Comparison of ENCODE assay signal across 26 cellular contexts in genomic region chr2:23256643-23257042, GRCh38.
"Had no signal": no experiment of that assay in that cellular context is flagged by ENCODE, and none has a peak within 500 bp of the region (broad histone marks: within the 10 kb centered on the region; RNA-seq: fewer than 3 reads in every experiment).

No MANE protein-coding gene starts in this region.

- H3K27me3 ChIP-seq: colonic mucosa, esophagus muscularis mucosa, esophagus squamous epithelium, foreskin keratinocyte, gastrocnemius medialis, gastroesophageal sphincter, heart left ventricle had no signal

- H3K27ac Mint-ChIP-seq: dendritic cell treated with granulocyte-macrophage colony-stimulating factor and Interleukin-4, amounts not matched to agents 40 ng/mL and 50 ng/mL, for 4 days; effector memory CD8-positive, alpha-beta T cell; endodermal cell had no signal

- H3K27ac ChIP-seq: colonic mucosa, coronary artery, dorsolateral prefrontal cortex, epithelial cell of prostate, esophagus muscularis mucosa, esophagus squamous epithelium, foreskin keratinocyte, gastrocnemius medialis, gastroesophageal sphincter, heart left ventricle, heart right ventricle had no signal

- DNase-seq: colonic mucosa; cortex of kidney; dermis blood vessel endothelial cell; dorsolateral prefrontal cortex; effector CD4-positive, alpha-beta T cell; effector CD8-positive, alpha-beta T cell; effector memory CD4-positive, alpha-beta T cell; effector memory CD8-positive, alpha-beta T cell; endodermal cell; erythroblast; esophagus squamous epithelium; foreskin fibroblast; foreskin keratinocyte; foreskin melanocyte; gastrocnemius medialis; glutamatergic neuron; head of caudate nucleus; heart left ventricle; heart right ventricle had no signal

- FAIRE-seq: endothelial cell of umbilical vein had no signal

- H3K9me3 ChIP-seq: colonic mucosa, esophagus muscularis mucosa, esophagus squamous epithelium, gastrocnemius medialis, gastroesophageal sphincter, heart right ventricle had no signal

- H3K9me3 Mint-ChIP-seq: dendritic cell treated with granulocyte-macrophage colony-stimulating factor and Interleukin-4, amounts not matched to agents 40 ng/mL and 50 ng/mL, for 4 days; effector memory CD8-positive, alpha-beta T cell; endodermal cell had no signal

- H3K4me1 ChIP-seq: colonic mucosa, esophagus muscularis mucosa, esophagus squamous epithelium, foreskin keratinocyte, gastrocnemius medialis, gastroesophageal sphincter, heart left ventricle, heart right ventricle had no signal

- ATAC-seq: effector memory CD8-positive, alpha-beta T cell; esophagus mucosa; foreskin keratinocyte; gastrocnemius medialis; gastroesophageal sphincter; heart left ventricle; heart right ventricle had no signal

- H3K36me3 ChIP-seq: colonic mucosa, esophagus muscularis mucosa, esophagus squamous epithelium, gastrocnemius medialis, gastroesophageal sphincter, heart left ventricle, heart right ventricle had no signal

- H3K4me3 Mint-ChIP-seq: dendritic cell treated with granulocyte-macrophage colony-stimulating factor and Interleukin-4, amounts not matched to agents 40 ng/mL and 50 ng/mL, for 4 days; effector memory CD8-positive, alpha-beta T cell; endodermal cell had no signal

- H3K4me3 ChIP-seq: colonic mucosa, coronary artery, dorsolateral prefrontal cortex, esophagus muscularis mucosa, esophagus squamous epithelium, gastrocnemius medialis, gastroesophageal sphincter, heart left ventricle, heart right ventricle had no signal
